In the genomic region with DNA sequence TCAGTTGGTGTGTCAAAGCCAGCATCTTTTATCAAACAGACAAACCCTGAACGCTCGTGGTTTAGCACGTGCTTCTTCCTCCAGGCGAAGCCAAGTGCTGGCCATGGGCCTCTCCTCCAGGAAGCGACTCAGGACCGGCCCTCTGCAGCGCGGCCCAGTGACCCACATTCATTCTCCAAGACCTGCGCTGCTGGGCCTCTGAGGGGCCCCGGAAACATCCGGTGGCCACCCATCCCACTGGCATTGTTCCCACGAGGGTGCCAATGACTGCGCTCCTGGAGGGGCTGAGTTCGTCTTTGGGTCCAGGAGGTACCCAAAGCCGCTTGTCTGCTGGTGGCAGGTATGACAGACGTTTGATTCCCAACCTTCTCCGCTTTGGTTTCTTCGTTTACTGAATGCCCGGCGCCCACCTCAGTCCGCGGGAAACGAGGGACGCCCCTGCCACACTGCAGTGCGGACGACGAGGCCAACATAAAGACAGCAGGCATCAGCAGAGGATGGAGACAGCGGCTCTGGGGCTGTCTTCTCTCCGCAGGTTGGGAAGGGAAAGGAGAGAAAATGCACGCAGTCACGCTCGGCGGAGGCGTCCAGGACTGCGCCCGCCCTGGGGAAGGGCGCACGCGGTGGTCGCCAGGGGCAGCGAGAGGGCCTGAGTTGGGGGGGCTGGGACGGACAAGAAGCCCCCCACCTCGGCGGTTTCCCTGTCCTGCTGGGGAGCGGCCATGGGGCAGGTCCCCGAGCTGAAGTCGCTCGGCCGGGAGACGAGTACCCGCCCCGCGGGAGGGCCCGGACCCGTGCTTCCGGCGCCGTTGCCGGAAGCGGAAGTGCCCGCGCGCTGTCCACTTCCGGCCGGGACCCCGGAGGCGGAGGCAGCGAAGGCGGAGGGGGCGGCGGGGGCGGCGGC, we compare ENCODE assay signal across 8 cellular contexts. TPM values are rescaled to one million over a fixed set of nuclear protein-coding genes. Genes with fewer than 3 reads are reported as not detected.
DNase-seq lines count a peak whose midpoint lies in the region; ATAC-seq and TF ChIP-seq lines count a peak whose summit lies in the region.

A gene (plus strand): TSS at position 842 of the 904 bp plus-strand sequence. CDS start 3,030 bp downstream, outside the sequence.

- H3K36me3 ChIP-seq in colonic mucosa = peaks cover 7% of the 10 kb centered on the region

- no peaks in the 10 kb centered on the region for H3K4me1 ChIP-seq in colonic mucosa

- peak within 1 kb of the TSS; percentile 74 for H3K27ac ChIP-seq in colonic mucosa

- DNase-seq in AG08396 (ENCODE audit: low spot score) (peak; percentile 96), NCI-H345 (lab: John Stamatoyannopoulos, UW) (peak; percentile 84), colonic mucosa (peak; percentile 82), left lobe of liver (ENCODE audit: low spot score) (peak; percentile 78)
- DNase-seq in activated CD4-positive, alpha-beta T cell treated with anti-CD3 and anti-CD28 coated beads for 48 hours = peak; percentile 80
- DNase-seq in stimulated activated CD4-positive, alpha-beta T cell treated with anti-CD3 and anti-CD28 coated beads, Interleukin-2, amount 100 ng/mL, for 4 hours (ENCODE audit: low read depth) = peak; percentile 61

- peak within 1 kb of the TSS; percentile 93 for H3K4me3 ChIP-seq in colonic mucosa

- intact Hi-C loops in colonic mucosa (cut with DNase I) = loop anchor here (10.0 kb wide), 1 partner anchor 172 kb away; a partner anchor contains a TSS

- H3K9ac ChIP-seq in colonic mucosa (ENCODE audit: low read depth in 2 of 2, low read length in 2 of 2) = peak within 1 kb of the TSS; percentile 96 to 98

- peak; percentile 68 for ATAC-seq in GM18873 (IDR thresholded peaks at IDR 0.05; ENCODE audit: low FRiP score, unreplicated experiment)
- peak; percentile 80 for ATAC-seq in HG03108 (IDR thresholded peaks at IDR 0.05; ENCODE audit: unreplicated experiment)
- peak; percentile 95 for ATAC-seq in left lobe of liver

- H3K27me3 ChIP-seq in colonic mucosa = no peaks in the 10 kb centered on the region

- H3K9me3 ChIP-seq in colonic mucosa = no peaks in the 10 kb centered on the region

- TF ChIP-seq CTCF in colonic mucosa (IDR thresholded peaks at IDR 0.05) = no peak

RNA-seq across cellular contexts. Expression of the gene that starts here (rescaled TPM):
- total RNA-seq in colonic mucosa = 10 to 100 TPM; 52.0 to 58.7 TPM
- 25.7 TPM for total RNA-seq in left lobe of liver

Comparison
In these comparisons a context has a peak if more than half of its experiments do, and no peak if none do; other contexts are left out.
1. Peak in every context shown above with its lines: DNase-seq, ATAC-seq, H3K4me3 ChIP-seq and H3K27ac ChIP-seq.